Comparison of ENCODE assay signal across 1 cellular context in the genomic region with DNA sequence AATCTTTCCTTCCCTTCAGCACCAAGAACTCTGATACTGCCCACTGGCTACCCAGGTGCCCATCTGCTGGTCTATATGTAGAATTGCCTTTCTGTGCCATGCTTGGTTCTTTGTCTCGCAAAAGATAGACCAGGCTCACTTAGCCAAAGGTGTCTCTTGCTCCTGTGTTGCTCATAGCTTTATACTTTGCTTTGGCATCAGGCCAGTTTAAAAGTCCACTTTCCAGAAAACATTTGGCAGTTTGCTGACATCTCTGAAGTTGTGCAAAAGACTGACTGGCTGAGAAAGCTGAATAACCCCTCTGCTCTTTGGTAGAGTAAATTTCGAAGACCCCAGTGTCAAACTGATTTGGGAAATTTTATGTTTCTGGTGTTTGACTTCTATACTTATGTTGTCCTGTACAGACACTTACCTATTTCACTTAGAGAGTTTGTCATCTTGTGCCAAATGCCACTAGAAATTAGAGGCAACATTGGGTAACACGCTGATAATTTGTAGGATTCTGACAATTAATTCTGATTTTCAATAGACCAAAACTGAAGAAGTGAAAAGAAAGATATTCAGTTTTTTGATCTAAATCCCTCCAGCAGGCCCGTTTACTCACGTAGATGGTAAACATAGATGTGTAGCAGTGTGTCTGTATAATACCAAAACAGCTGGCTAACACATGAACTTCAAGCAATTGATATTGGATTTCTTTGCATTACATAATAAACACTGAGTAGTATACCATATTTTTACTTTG.
TF ChIP-seq lines count a peak whose summit lies in the region.

No MANE protein-coding gene starts in this region.

TF ChIP-seq in K562, 482 proteins besides CTCF, POLR2A, EP300 and RAD21 (continues in another document):
- TF ChIP-seq HDAC8 (tag; IDR thresholded peaks at IDR 0.05) = no peak
- no peak for TF ChIP-seq CHD4 (IDR thresholded peaks at IDR 0.05; ENCODE audit: insufficient read depth, insufficient replicate concordance, low read depth, low read length, poor library complexity, severe bottlenecking)
- no peak for TF ChIP-seq NELFE (IDR thresholded peaks at IDR 0.05; ENCODE audit: insufficient read depth, insufficient read length)
- no peak; the same call in 1 of the 2 replicates for TF ChIP-seq NBN (IDR thresholded peaks at IDR 0.05; ENCODE audit: low read depth)
- no peak for TF ChIP-seq ETS2 (tag; IDR thresholded peaks at IDR 0.05; ENCODE audit: borderline replicate concordance, poor library complexity, severe bottlenecking)
- TF ChIP-seq, protein P1, sequence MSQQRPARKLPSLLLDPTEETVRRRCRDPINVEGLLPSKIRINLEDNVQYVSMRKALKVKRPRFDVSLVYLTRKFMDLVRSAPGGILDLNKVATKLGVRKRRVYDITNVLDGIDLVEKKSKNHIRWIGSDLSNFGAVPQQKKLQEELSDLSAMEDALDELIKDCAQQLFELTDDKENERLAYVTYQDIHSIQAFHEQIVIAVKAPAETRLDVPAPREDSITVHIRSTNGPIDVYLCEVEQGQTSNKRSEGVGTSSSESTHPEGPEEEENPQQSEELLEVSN (IDR thresholded peaks at IDR 0.05; ENCODE audit: borderline replicate concordance in 1 of 2, extremely low read depth in 1 of 2, insufficient read depth in 1 of 2, insufficient read length in 1 of 2, low read depth in 1 of 2, low read length in 1 of 2, poor library complexity in 1 of 2, severe bottlenecking in 1 of 2) = no peak
- no peak for TF ChIP-seq PCBP2 (IDR thresholded peaks at IDR 0.05; ENCODE audit: low read depth, low read length, poor library complexity, severe bottlenecking)
- TF ChIP-seq ESRRB (CRISPR knock-in tag; IDR thresholded peaks at IDR 0.05; ENCODE audit: borderline replicate concordance) = no peak
- TF ChIP-seq ZKSCAN8 (CRISPR knock-in tag; IDR thresholded peaks at IDR 0.05) = 0 out of 2 replicates have a peak, but pooled peaks have one; percentile 18
- TF ChIP-seq FOXA3 (CRISPR knock-in tag; conservative IDR thresholded peaks at IDR 0.05 in 1 of 2, IDR thresholded peaks at IDR 0.05 in 1 of 2) = peak in 1 of 2 experiments; percentile 92; a peak in 2 of 4 replicates
- TF ChIP-seq CXXC5 (CRISPR knock-in tag; IDR thresholded peaks at IDR 0.05) = peak; percentile 68
- no peak for TF ChIP-seq STAT5B (CRISPR knock-in tag; IDR thresholded peaks at IDR 0.05)
- no peak for TF ChIP-seq CTBP1 (IDR thresholded peaks at IDR 0.05; ENCODE audit: borderline replicate concordance)
- TF ChIP-seq, protein P2, sequence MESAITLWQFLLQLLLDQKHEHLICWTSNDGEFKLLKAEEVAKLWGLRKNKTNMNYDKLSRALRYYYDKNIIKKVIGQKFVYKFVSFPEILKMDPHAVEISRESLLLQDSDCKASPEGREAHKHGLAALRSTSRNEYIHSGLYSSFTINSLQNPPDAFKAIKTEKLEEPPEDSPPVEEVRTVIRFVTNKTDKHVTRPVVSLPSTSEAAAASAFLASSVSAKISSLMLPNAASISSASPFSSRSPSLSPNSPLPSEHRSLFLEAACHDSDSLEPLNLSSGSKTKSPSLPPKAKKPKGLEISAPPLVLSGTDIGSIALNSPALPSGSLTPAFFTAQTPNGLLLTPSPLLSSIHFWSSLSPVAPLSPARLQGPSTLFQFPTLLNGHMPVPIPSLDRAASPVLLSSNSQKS (CRISPR knock-in tag; IDR thresholded peaks at IDR 0.05) = no peak
- no peak for TF ChIP-seq ZKSCAN1 (IDR thresholded peaks at IDR 0.05; ENCODE audit: low read depth, low read length)
- TF ChIP-seq RBFOX2 (IDR thresholded peaks at IDR 0.05; ENCODE audit: low read depth, low read length) = peak; percentile 4; the same call in 1 of the 2 replicates
- TF ChIP-seq FOXJ3 (CRISPR knock-in tag; IDR thresholded peaks at IDR 0.05) = no peak
- TF ChIP-seq, protein P3, sequence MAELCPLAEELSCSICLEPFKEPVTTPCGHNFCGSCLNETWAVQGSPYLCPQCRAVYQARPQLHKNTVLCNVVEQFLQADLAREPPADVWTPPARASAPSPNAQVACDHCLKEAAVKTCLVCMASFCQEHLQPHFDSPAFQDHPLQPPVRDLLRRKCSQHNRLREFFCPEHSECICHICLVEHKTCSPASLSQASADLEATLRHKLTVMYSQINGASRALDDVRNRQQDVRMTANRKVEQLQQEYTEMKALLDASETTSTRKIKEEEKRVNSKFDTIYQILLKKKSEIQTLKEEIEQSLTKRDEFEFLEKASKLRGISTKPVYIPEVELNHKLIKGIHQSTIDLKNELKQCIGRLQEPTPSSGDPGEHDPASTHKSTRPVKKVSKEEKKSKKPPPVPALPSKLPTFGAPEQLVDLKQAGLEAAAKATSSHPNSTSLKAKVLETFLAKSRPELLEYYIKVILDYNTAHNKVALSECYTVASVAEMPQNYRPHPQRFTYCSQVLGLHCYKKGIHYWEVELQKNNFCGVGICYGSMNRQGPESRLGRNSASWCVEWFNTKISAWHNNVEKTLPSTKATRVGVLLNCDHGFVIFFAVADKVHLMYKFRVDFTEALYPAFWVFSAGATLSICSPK (IDR thresholded peaks at IDR 0.05; ENCODE audit: borderline replicate concordance) = no peak
- peak; percentile 25; the same call in 1 of the 2 replicates for TF ChIP-seq TOE1 (IDR thresholded peaks at IDR 0.05; ENCODE audit: borderline replicate concordance)
- no peak for TF ChIP-seq TOE1 (CRISPR knock-in tag; IDR thresholded peaks at IDR 0.05; ENCODE audit: borderline replicate concordance, low read depth)
- 0 out of 2 replicates have a peak, but pooled peaks have one; percentile 8 for TF ChIP-seq CREM (IDR thresholded peaks at IDR 0.05; ENCODE audit: low read depth)
- no peak for TF ChIP-seq TARDBP (IDR thresholded peaks at IDR 0.05)
- TF ChIP-seq PHTF2 (CRISPR knock-in tag; IDR thresholded peaks at IDR 0.05) = 0 out of 2 replicates have a peak, but pooled peaks have one; percentile 6
- TF ChIP-seq NR4A1 (CRISPR knock-in tag; IDR thresholded peaks at IDR 0.05) = 0 out of 2 replicates have a peak, but pooled peaks have one; percentile 21
- TF ChIP-seq NR4A1 (tag; IDR thresholded peaks at IDR 0.05) = no peak
- TF ChIP-seq RNF2 (IDR thresholded peaks at IDR 0.05) = 0 out of 2 replicates have a peak, but pooled peaks have one; percentile 3
- TF ChIP-seq, protein P4, sequence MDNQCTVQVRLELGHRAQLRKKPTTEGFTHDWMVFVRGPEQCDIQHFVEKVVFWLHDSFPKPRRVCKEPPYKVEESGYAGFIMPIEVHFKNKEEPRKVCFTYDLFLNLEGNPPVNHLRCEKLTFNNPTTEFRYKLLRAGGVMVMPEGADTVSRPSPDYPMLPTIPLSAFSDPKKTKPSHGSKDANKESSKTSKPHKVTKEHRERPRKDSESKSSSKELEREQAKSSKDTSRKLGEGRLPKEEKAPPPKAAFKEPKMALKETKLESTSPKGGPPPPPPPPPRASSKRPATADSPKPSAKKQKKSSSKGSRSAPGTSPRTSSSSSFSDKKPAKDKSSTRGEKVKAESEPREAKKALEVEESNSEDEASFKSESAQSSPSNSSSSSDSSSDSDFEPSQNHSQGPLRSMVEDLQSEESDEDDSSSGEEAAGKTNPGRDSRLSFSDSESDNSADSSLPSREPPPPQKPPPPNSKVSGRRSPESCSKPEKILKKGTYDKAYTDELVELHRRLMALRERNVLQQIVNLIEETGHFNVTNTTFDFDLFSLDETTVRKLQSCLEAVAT (IDR thresholded peaks at IDR 0.05) = peak; percentile 14 to 66; a peak in 2 of 4 replicates
- no peak for TF ChIP-seq STAT5A (IDR thresholded peaks at IDR 0.05; ENCODE audit: borderline replicate concordance, low read length)
- TF ChIP-seq, protein P5, sequence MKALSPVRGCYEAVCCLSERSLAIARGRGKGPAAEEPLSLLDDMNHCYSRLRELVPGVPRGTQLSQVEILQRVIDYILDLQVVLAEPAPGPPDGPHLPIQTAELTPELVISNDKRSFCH (CRISPR knock-in tag; IDR thresholded peaks at IDR 0.05) = no peak
- TF ChIP-seq, protein P5 (tag; IDR thresholded peaks at IDR 0.05) = no peak
- TF ChIP-seq, protein P6, sequence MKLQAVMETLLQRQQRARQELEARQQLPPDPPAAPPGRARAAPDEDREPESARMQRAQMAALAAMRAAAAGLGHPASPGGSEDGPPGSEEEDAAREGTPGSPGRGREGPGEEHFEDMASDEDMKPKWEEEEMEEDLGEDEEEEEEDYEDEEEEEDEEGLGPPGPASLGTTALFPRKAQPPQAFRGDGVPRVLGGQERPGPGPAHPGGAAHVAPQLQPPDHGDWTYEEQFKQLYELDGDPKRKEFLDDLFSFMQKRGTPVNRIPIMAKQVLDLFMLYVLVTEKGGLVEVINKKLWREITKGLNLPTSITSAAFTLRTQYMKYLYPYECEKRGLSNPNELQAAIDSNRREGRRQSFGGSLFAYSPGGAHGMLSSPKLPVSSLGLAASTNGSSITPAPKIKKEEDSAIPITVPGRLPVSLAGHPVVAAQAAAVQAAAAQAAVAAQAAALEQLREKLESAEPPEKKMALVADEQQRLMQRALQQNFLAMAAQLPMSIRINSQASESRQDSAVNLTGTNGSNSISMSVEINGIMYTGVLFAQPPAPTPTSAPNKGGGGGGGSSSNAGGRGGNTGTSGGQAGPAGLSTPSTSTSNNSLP (IDR thresholded peaks at IDR 0.05; ENCODE audit: borderline replicate concordance, low read depth, low read length) = no peak
- TF ChIP-seq, protein P7, sequence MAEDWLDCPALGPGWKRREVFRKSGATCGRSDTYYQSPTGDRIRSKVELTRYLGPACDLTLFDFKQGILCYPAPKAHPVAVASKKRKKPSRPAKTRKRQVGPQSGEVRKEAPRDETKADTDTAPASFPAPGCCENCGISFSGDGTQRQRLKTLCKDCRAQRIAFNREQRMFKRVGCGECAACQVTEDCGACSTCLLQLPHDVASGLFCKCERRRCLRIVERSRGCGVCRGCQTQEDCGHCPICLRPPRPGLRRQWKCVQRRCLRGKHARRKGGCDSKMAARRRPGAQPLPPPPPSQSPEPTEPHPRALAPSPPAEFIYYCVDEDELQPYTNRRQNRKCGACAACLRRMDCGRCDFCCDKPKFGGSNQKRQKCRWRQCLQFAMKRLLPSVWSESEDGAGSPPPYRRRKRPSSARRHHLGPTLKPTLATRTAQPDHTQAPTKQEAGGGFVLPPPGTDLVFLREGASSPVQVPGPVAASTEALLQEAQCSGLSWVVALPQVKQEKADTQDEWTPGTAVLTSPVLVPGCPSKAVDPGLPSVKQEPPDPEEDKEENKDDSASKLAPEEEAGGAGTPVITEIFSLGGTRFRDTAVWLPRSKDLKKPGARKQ (CRISPR knock-in tag; IDR thresholded peaks at IDR 0.05) = peak; percentile 12; the same call in 1 of the 2 replicates
- TF ChIP-seq TAF15 (IDR thresholded peaks at IDR 0.05; ENCODE audit: low read depth, low read length) = no peak
- TF ChIP-seq NFATC3 (IDR thresholded peaks at IDR 0.05) = 0 out of 2 replicates have a peak, but pooled peaks have one; percentile 27
- no peak; the same call in 1 of the 2 replicates for TF ChIP-seq HMG20A (CRISPR knock-in tag; conservative IDR thresholded peaks at IDR 0.05)
- TF ChIP-seq XRCC3 (IDR thresholded peaks at IDR 0.05) = peak; percentile 53; the same call in 1 of the 2 replicates
- TF ChIP-seq, protein P8, sequence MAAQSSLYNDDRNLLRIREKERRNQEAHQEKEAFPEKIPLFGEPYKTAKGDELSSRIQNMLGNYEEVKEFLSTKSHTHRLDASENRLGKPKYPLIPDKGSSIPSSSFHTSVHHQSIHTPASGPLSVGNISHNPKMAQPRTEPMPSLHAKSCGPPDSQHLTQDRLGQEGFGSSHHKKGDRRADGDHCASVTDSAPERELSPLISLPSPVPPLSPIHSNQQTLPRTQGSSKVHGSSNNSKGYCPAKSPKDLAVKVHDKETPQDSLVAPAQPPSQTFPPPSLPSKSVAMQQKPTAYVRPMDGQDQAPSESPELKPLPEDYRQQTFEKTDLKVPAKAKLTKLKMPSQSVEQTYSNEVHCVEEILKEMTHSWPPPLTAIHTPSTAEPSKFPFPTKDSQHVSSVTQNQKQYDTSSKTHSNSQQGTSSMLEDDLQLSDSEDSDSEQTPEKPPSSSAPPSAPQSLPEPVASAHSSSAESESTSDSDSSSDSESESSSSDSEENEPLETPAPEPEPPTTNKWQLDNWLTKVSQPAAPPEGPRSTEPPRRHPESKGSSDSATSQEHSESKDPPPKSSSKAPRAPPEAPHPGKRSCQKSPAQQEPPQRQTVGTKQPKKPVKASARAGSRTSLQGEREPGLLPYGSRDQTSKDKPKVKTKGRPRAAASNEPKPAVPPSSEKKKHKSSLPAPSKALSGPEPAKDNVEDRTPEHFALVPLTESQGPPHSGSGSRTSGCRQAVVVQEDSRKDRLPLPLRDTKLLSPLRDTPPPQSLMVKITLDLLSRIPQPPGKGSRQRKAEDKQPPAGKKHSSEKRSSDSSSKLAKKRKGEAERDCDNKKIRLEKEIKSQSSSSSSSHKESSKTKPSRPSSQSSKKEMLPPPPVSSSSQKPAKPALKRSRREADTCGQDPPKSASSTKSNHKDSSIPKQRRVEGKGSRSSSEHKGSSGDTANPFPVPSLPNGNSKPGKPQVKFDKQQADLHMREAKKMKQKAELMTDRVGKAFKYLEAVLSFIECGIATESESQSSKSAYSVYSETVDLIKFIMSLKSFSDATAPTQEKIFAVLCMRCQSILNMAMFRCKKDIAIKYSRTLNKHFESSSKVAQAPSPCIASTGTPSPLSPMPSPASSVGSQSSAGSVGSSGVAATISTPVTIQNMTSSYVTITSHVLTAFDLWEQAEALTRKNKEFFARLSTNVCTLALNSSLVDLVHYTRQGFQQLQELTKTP (IDR thresholded peaks at IDR 0.05; ENCODE audit: low read depth in 1 of 2, partially characterized antibody in 2 of 2) = peak; percentile 14 to 47
- TF ChIP-seq PPARD (CRISPR knock-in tag; IDR thresholded peaks at IDR 0.05) = no peak
- no peak for TF ChIP-seq ZNF764 (CRISPR knock-in tag; IDR thresholded peaks at IDR 0.05; ENCODE audit: low read depth)
- no peak for TF ChIP-seq ZNF384 (IDR thresholded peaks at IDR 0.05; ENCODE audit: low read depth, low read length)
- no peak for TF ChIP-seq ZNF76 (CRISPR knock-in tag; IDR thresholded peaks at IDR 0.05; ENCODE audit: borderline replicate concordance)
- TF ChIP-seq YY1 (IDR thresholded peaks at IDR 0.05; ENCODE audit: borderline replicate concordance in 1 of 3, control insufficient read depth in 1 of 3, extremely low read depth in 1 of 3, insufficient read depth in 3 of 3, insufficient read length in 1 of 3, insufficient replicate concordance in 2 of 3, low read depth in 1 of 3, low read length in 2 of 3) = no peak
- TF ChIP-seq GTF2A2 (tag; IDR thresholded peaks at IDR 0.05) = no peak
- peak; percentile 52; the same call in 1 of the 2 replicates for TF ChIP-seq SMARCE1 (IDR thresholded peaks at IDR 0.05)
